ENCODE assay signal across 24 cellular contexts in the genomic region with DNA sequence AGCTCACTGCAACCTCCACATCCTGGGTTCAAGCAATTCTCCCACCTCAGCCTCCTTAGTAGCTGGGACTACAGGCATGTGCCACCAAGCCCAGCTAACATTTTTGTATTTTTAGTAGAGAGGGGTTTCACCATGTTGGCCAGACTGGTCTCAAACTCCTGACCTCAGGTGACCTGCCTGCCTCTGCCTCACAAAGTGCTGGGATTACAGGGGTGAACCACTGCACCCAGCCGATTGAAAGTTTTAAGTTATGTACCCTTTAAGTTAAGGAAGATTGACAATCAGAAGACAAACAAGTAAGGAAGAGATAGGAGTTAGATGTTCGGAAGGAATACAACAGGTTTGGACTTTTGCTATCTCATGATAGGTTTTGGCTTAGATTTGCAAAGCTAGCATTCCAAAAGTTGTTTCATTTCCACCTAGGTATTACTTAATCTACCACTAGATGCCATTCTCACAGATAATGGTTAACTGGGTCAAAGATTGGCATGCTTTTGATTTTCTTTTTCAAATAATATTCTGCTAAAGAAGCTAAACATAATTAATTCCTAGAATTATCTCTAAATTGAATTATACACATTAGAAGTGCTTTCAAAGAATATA.
"Had no signal": no experiment of that assay in that cellular context is flagged by ENCODE, and none has a peak within 500 bp of the region (broad histone marks: within the 10 kb centered on the region; RNA-seq: fewer than 3 reads in every experiment).

No MANE protein-coding gene starts in this region.

- DNase-seq: activated CD4-positive, alpha-beta T cell treated with anti-CD3 and anti-CD28 coated beads for 48 hours; activated CD4-positive, alpha-beta T cell treated with anti-CD3 and anti-CD28 coated beads, Interleukin-2, amount 50 U/mL, for 4 hours; activated CD4-positive, CD25-positive, alpha-beta regulatory T cell treated with anti-CD3 and anti-CD28 coated beads, Interleukin-2, amount 50 U/mL, for 72 hours; activated CD8-positive, alpha-beta memory T cell treated with anti-CD3 and anti-CD28 coated beads, Interleukin-2, amount 50 U/mL, for 48 hours; activated CD8-positive, alpha-beta T cell treated with anti-CD3 and anti-CD28 coated beads, Interleukin-2, amount 10 ng/mL, durations not matched to agents 7 days and 5 days; activated naive CD4-positive, alpha-beta T cell treated with anti-CD3 and anti-CD28 coated beads, Interleukin-2, amount 50 U/mL, for 16 hours; activated naive CD8-positive, alpha-beta T cell treated with anti-CD3 and anti-CD28 coated beads, Interleukin-2, amount 10 ng/mL, durations not matched to agents 7 days and 5 days; activated T-cell treated with anti-CD3 and anti-CD28 coated beads, Interleukin-2, amount 50 U/mL, for 1 hour; adrenal gland; anterior cingulate cortex; caudate nucleus; Kasumi-1; NCI-H1048; NCI-H146; NCI-H187 treated with DMSO at 0.1 percent for 48 hours; NCI-H2171; NCI-H2227 treated with DMSO at 0.1 percent for 48 hours; NCI-H526 treated with DMSO at 0.1 percent for 48 hours; NCI-H82; NK-92 treated with Interleukin-12 subunit alpha and Interleukin-12 subunit beta, amount 100 ng/mL, for 24 hours; SHP77 treated with DMSO at 0.1 percent for 48 hours had no signal

- H3K36me3 ChIP-seq: adrenal gland, breast epithelium had no signal

- ATAC-seq: activated CD8-positive, alpha-beta T cell treated with anti-CD3 and anti-CD28 coated beads, Interleukin-2, amount 10 ng/mL, durations not matched to agents 7 days and 5 days; WTC11 had no signal

- H3K36me3 Mint-ChIP-seq: activated naive CD8-positive, alpha-beta T cell treated with anti-CD3 and anti-CD28 coated beads, Interleukin-2, amount 10 ng/mL, durations not matched to agents 7 days and 5 days; WTC11 had no signal

- H3K27ac Mint-ChIP-seq: activated CD8-positive, alpha-beta T cell treated with anti-CD3 and anti-CD28 coated beads, Interleukin-2, amount 10 ng/mL, durations not matched to agents 7 days and 5 days; activated naive CD8-positive, alpha-beta T cell treated with anti-CD3 and anti-CD28 coated beads, Interleukin-2, amount 10 ng/mL, durations not matched to agents 7 days and 5 days; T-helper 1 cell treated with Interleukin-12 subunit alpha and Interleukin-12 subunit beta and Interleukin-4 antibody, amounts not matched to agents 30 μg/mL and 1 μg/mL, for 36 hours; WTC11 had no signal

- H3K27me3 ChIP-seq: breast epithelium had no signal

- H3K4me1 ChIP-seq: adrenal gland, breast epithelium had no signal

- H3K4me1 Mint-ChIP-seq: WTC11 had no signal

- H3K4me3 Mint-ChIP-seq: activated CD8-positive, alpha-beta T cell treated with anti-CD3 and anti-CD28 coated beads, Interleukin-2, amount 10 ng/mL, durations not matched to agents 7 days and 5 days; activated naive CD8-positive, alpha-beta T cell treated with anti-CD3 and anti-CD28 coated beads, Interleukin-2, amount 10 ng/mL, durations not matched to agents 7 days and 5 days; T-helper 1 cell treated with Interleukin-12 subunit alpha and Interleukin-12 subunit beta and Interleukin-4 antibody, amounts not matched to agents 30 μg/mL and 1 μg/mL, for 36 hours; WTC11 had no signal

- H3K4me3 ChIP-seq: adrenal gland, breast epithelium had no signal

- H3K27ac ChIP-seq: adrenal gland, breast epithelium had no signal

- H3K9me3 ChIP-seq: adrenal gland, breast epithelium had no signal

- H3K9me3 Mint-ChIP-seq: activated naive CD8-positive, alpha-beta T cell treated with anti-CD3 and anti-CD28 coated beads, Interleukin-2, amount 10 ng/mL, durations not matched to agents 7 days and 5 days; T-helper 1 cell treated with Interleukin-12 subunit alpha and Interleukin-12 subunit beta and Interleukin-4 antibody, amounts not matched to agents 30 μg/mL and 1 μg/mL, for 36 hours; WTC11 had no signal
